ENCODE assay signal across 8 cellular contexts in genomic region chr11:65416341-65417185, GRCh38. TPM values are rescaled to one million over a fixed set of nuclear protein-coding genes. Genes with fewer than 3 reads are reported as not detected.
DNase-seq lines count a peak whose midpoint lies in the region; ATAC-seq and TF ChIP-seq lines count a peak whose summit lies in the region.

No MANE protein-coding gene starts in this region.

- no peaks in the 10 kb centered on the region for H3K9me3 ChIP-seq in duodenal mucosa (ENCODE audit: control insufficient read depth in 1 of 2, low read length in 2 of 2)

- H3K36me3 Mint-ChIP-seq in activated CD4-positive, alpha-beta memory T cell treated with anti-CD3 and anti-CD28 coated beads, Interleukin-2, amount 10 ng/mL, durations not matched to agents 7 days and 5 days (ENCODE audit: low read depth): peaks cover 16% of the 10 kb centered on the region
- peaks cover 2% of the 10 kb centered on the region for H3K36me3 Mint-ChIP-seq in memory B cell

- POLR2A ChIA-PET in activated CD4-positive, alpha-beta memory T cell treated with anti-CD3 and anti-CD28 coated beads, Interleukin-2, amount 10 ng/mL, durations not matched to agents 7 days and 5 days (lab: Charles Lee): interaction anchor here (0.9 to 20.7 kb wide), 16 partner anchors 10 to 198 kb away, joined by 3 to 6840 read pairs (median 14); partner anchors contain the start of genes DPF2, EHBP1L1, FAM89B and FRMD8

- CTCF ChIA-PET in activated CD4-positive, alpha-beta memory T cell treated with anti-CD3 and anti-CD28 coated beads, Interleukin-2, amount 10 ng/mL, durations not matched to agents 7 days and 5 days (lab: Charles Lee): interaction anchor here (0.6 to 17.1 kb wide), 32 partner anchors 9 to 155 kb away, joined by 3 to 447 read pairs (median 4); partner anchors contain the start of genes FRMD8 and MALAT1

- ATAC-seq in HG02981 (IDR thresholded peaks at IDR 0.05; ENCODE audit: unreplicated experiment) (peak; percentile 31), memory B cell (ENCODE audit: low read depth) (peak; percentile 48), GM21447 (IDR thresholded peaks at IDR 0.05; ENCODE audit: unreplicated experiment) (no peak)

- peaks cover 2 to 18% of the 10 kb centered on the region in 2 donors for H3K36me3 ChIP-seq in duodenal mucosa (ENCODE audit: control insufficient read depth in 1 of 2, insufficient read depth in 2 of 2, low read length in 2 of 2)

- peak overlapping the region; percentile 97 for H3K4me3 ChIP-seq in GM12864 (ENCODE audit: low read depth, low read length)
- peak overlapping the region; percentile 41 to 65 for H3K4me3 ChIP-seq in duodenal mucosa (ENCODE audit: low read depth in 1 of 2, low read length in 2 of 2)

- peak; percentile 94 for TF ChIP-seq CTCF in GM12864 (IDR thresholded peaks at IDR 0.05; ENCODE audit: low read depth, low read length, missing control alignments)

- no peaks in the 10 kb centered on the region for H3K9me3 Mint-ChIP-seq in activated CD4-positive, alpha-beta memory T cell treated with anti-CD3 and anti-CD28 coated beads, Interleukin-2, amount 10 ng/mL, durations not matched to agents 7 days and 5 days
- no peaks in the 10 kb centered on the region for H3K9me3 Mint-ChIP-seq in memory B cell

- H3K4me1 Mint-ChIP-seq in activated CD4-positive, alpha-beta memory T cell treated with anti-CD3 and anti-CD28 coated beads, Interleukin-2, amount 10 ng/mL, durations not matched to agents 7 days and 5 days: peaks cover 42% of the 10 kb centered on the region
- H3K4me1 Mint-ChIP-seq in memory B cell: peaks cover 49% of the 10 kb centered on the region

- H3K27me3 ChIP-seq in duodenal mucosa (ENCODE audit: control insufficient read depth in 1 of 2, insufficient read depth in 2 of 2, low read length in 2 of 2): no peaks in the 10 kb centered on the region

- peak overlapping the region; percentile 99 for H3K27ac Mint-ChIP-seq in activated CD4-positive, alpha-beta memory T cell treated with anti-CD3 and anti-CD28 coated beads, Interleukin-2, amount 10 ng/mL, durations not matched to agents 7 days and 5 days
- peak overlapping the region; percentile 100 for H3K27ac Mint-ChIP-seq in memory B cell

- DNase-seq in GM12864 (ENCODE audit: low read depth) (no peak), NCI-H526 treated with DMSO at 0.1 percent for 48 hours (lab: John Stamatoyannopoulos, UW) (peak; percentile 55), memory B cell (ENCODE audit: low spot score in 2 of 2) (peak; percentile 93 to 95)
- peak; percentile 93 for DNase-seq in activated CD4-positive, alpha-beta memory T cell treated with anti-CD3 and anti-CD28 coated beads, Interleukin-2, amount 10 ng/mL, durations not matched to agents 7 days and 5 days
- peak; percentile 88 for DNase-seq in stimulated activated CD8-positive, alpha-beta memory T cell treated with anti-CD3 and anti-CD28 coated beads, Interleukin-12 subunit alpha, Interleukin-12 subunit beta, amount 100 ng/mL, for 1 hour (ENCODE audit: low read depth)

- H3K4me1 ChIP-seq in duodenal mucosa (ENCODE audit: control insufficient read depth in 1 of 2, insufficient read depth in 2 of 2, low read length in 2 of 2): peaks cover 58 to 64% of the 10 kb centered on the region in 2 donors

- H3K4me3 Mint-ChIP-seq in activated CD4-positive, alpha-beta memory T cell treated with anti-CD3 and anti-CD28 coated beads, Interleukin-2, amount 10 ng/mL, durations not matched to agents 7 days and 5 days: peak overlapping the region; percentile 97
- H3K4me3 Mint-ChIP-seq in memory B cell: peak overlapping the region; percentile 90

- H3K27ac ChIP-seq in duodenal mucosa (ENCODE audit: low read depth, low read length): peak overlapping the region; percentile 100

- no peaks in the 10 kb centered on the region for H3K27me3 Mint-ChIP-seq in activated CD4-positive, alpha-beta memory T cell treated with anti-CD3 and anti-CD28 coated beads, Interleukin-2, amount 10 ng/mL, durations not matched to agents 7 days and 5 days
- no peaks in the 10 kb centered on the region for H3K27me3 Mint-ChIP-seq in memory B cell

- H3K9ac ChIP-seq in duodenal mucosa (ENCODE audit: low read depth in 1 of 2, low read length in 2 of 2): peak overlapping the region; percentile 97 to 100

RNA-seq across cellular contexts. Expression of gene NEAT1, which starts 6.0 kb away (rescaled TPM):
- total RNA-seq in activated CD4-positive, alpha-beta memory T cell treated with anti-CD3 and anti-CD28 coated beads, Interleukin-2, amount 10 ng/mL, durations not matched to agents 7 days and 5 days: 1,000 to 10,000 TPM; 1,222 to 1,245 TPM

RNA-seq across cellular contexts. Expression of gene FRMD8, which starts 30.1 kb away (rescaled TPM):
- 10 to 100 TPM; 53.9 to 61.3 TPM for total RNA-seq in activated CD4-positive, alpha-beta memory T cell treated with anti-CD3 and anti-CD28 coated beads, Interleukin-2, amount 10 ng/mL, durations not matched to agents 7 days and 5 days

RNA-seq across cellular contexts. Expression of gene SLC25A45, which starts 34.1 kb away (rescaled TPM):
- 10 to 100 TPM; 19.4 to 19.8 TPM for total RNA-seq in activated CD4-positive, alpha-beta memory T cell treated with anti-CD3 and anti-CD28 coated beads, Interleukin-2, amount 10 ng/mL, durations not matched to agents 7 days and 5 days
